Comparison of ENCODE assay signal across 1 cellular context in genomic region chr16:2967721-2968161, GRCh38.
TF ChIP-seq lines count a peak whose summit lies in the region.

No MANE protein-coding gene starts in this region.

TF ChIP-seq in HepG2, 621 proteins besides CTCF, POLR2A, EP300 and RAD21:
- no peak for TF ChIP-seq NONO (IDR thresholded peaks at IDR 0.05)
- no peak for TF ChIP-seq NONO (CRISPR knock-in tag; conservative IDR thresholded peaks at IDR 0.05)
- TF ChIP-seq AGO2 (optimal IDR thresholded peaks at IDR 0.05; ENCODE audit: low read depth, low read length): peak; percentile 21
